In genomic region chr18:80104364-80104779, GRCh38 we compare ENCODE assay signal across 19 cellular contexts. TPM values are rescaled to one million over a fixed set of nuclear protein-coding genes. Genes with fewer than 3 reads are reported as not detected.
DNase-seq lines count a peak whose midpoint lies in the region; ATAC-seq and TF ChIP-seq lines count a peak whose summit lies in the region.
"Had no signal": no experiment of that assay in that cellular context is flagged by ENCODE, and none has a peak within 500 bp of the region (broad histone marks: within the 10 kb centered on the region; RNA-seq: fewer than 3 reads in every experiment).

No MANE protein-coding gene starts in this region.

- no peaks in the 10 kb centered on the region for H3K27me3 ChIP-seq in foreskin keratinocyte
- H3K27me3 ChIP-seq: ovary, stomach had no signal

- H3K9me3 Mint-ChIP-seq in activated naive CD8-positive, alpha-beta T cell treated with anti-CD3 and anti-CD28 coated beads, Interleukin-2, amount 50 U/mL, for 24 hours: no peaks in the 10 kb centered on the region
- H3K9me3 Mint-ChIP-seq in activated naive CD8-positive, alpha-beta T cell treated with anti-CD3 and anti-CD28 coated beads for 36 hours: peaks cover 3% of the 10 kb centered on the region
- H3K9me3 Mint-ChIP-seq in endothelial cell (ENCODE audit: unreplicated experiment) (no peaks in the 10 kb centered on the region), mesothelial cell of epicardium (peaks cover 15% of the 10 kb centered on the region)

- no peak for TF ChIP-seq CTCF in endothelial cell (IDR thresholded peaks at IDR 0.05; ENCODE audit: unreplicated experiment)
- no peak for TF ChIP-seq CTCF in mesothelial cell of epicardium (IDR thresholded peaks at IDR 0.05; ENCODE audit: unreplicated experiment)
- TF ChIP-seq CTCF in foreskin keratinocyte (conservative IDR thresholded peaks at IDR 0.05): no peak

- H3K36me3 Mint-ChIP-seq in activated naive CD8-positive, alpha-beta T cell treated with anti-CD3 and anti-CD28 coated beads, Interleukin-2, amount 50 U/mL, for 24 hours (ENCODE audit: low read depth): no peaks in the 10 kb centered on the region
- no peaks in the 10 kb centered on the region for H3K36me3 Mint-ChIP-seq in activated naive CD8-positive, alpha-beta T cell treated with anti-CD3 and anti-CD28 coated beads for 36 hours
- H3K36me3 Mint-ChIP-seq in endothelial cell (ENCODE audit: low read depth, unreplicated experiment) (no peaks in the 10 kb centered on the region), mesothelial cell of epicardium (no peaks in the 10 kb centered on the region)
- H3K36me3 Mint-ChIP-seq: brain; CD4-positive, CD25-positive, alpha-beta regulatory T cell had no signal

- H3K27ac Mint-ChIP-seq in activated naive CD8-positive, alpha-beta T cell treated with anti-CD3 and anti-CD28 coated beads, Interleukin-2, amount 50 U/mL, for 24 hours: peak overlapping the region; percentile 1
- no peak overlapping the region for H3K27ac Mint-ChIP-seq in activated naive CD8-positive, alpha-beta T cell treated with anti-CD3 and anti-CD28 coated beads for 36 hours
- H3K27ac Mint-ChIP-seq in endothelial cell (ENCODE audit: unreplicated experiment) (no peak overlapping the region), mesothelial cell of epicardium (peak overlapping the region; percentile 87)

- H3K27ac ChIP-seq in foreskin keratinocyte: no peak overlapping the region
- H3K27ac ChIP-seq: ovary had no signal

- ATAC-seq in activated naive CD8-positive, alpha-beta T cell treated with anti-CD3 and anti-CD28 coated beads, Interleukin-2, amount 50 U/mL, for 24 hours: no peak
- ATAC-seq in foreskin keratinocyte: no peak
- no peak for ATAC-seq in activated CD4-positive, CD25-positive, alpha-beta regulatory T cell treated with anti-CD3 and anti-CD28 coated beads, Interleukin-2, amount 50 U/mL, for 24 hours

- H3K4me1 Mint-ChIP-seq in activated naive CD8-positive, alpha-beta T cell treated with anti-CD3 and anti-CD28 coated beads, Interleukin-2, amount 50 U/mL, for 24 hours: peaks cover 21% of the 10 kb centered on the region
- peaks cover 16% of the 10 kb centered on the region for H3K4me1 Mint-ChIP-seq in activated naive CD8-positive, alpha-beta T cell treated with anti-CD3 and anti-CD28 coated beads for 36 hours
- peaks cover 10% of the 10 kb centered on the region for H3K4me1 Mint-ChIP-seq in endothelial cell (ENCODE audit: unreplicated experiment)
- peaks cover 21% of the 10 kb centered on the region for H3K4me1 Mint-ChIP-seq in mesothelial cell of epicardium

- no peaks in the 10 kb centered on the region for H3K27me3 Mint-ChIP-seq in activated naive CD8-positive, alpha-beta T cell treated with anti-CD3 and anti-CD28 coated beads, Interleukin-2, amount 50 U/mL, for 24 hours
- H3K27me3 Mint-ChIP-seq in activated naive CD8-positive, alpha-beta T cell treated with anti-CD3 and anti-CD28 coated beads for 36 hours: no peaks in the 10 kb centered on the region
- H3K27me3 Mint-ChIP-seq in endothelial cell (ENCODE audit: unreplicated experiment): peaks cover 12% of the 10 kb centered on the region
- H3K27me3 Mint-ChIP-seq in mesothelial cell of epicardium (ENCODE audit: low read depth): no peaks in the 10 kb centered on the region

- H3K4me1 ChIP-seq in foreskin keratinocyte: no peaks in the 10 kb centered on the region

- H3K4me3 Mint-ChIP-seq in activated naive CD8-positive, alpha-beta T cell treated with anti-CD3 and anti-CD28 coated beads, Interleukin-2, amount 50 U/mL, for 24 hours: no peak overlapping the region
- no peak overlapping the region for H3K4me3 Mint-ChIP-seq in activated naive CD8-positive, alpha-beta T cell treated with anti-CD3 and anti-CD28 coated beads for 36 hours
- H3K4me3 Mint-ChIP-seq in endothelial cell (ENCODE audit: unreplicated experiment) (peak overlapping the region; percentile 19), mesothelial cell of epicardium (no peak overlapping the region)
- H3K4me3 Mint-ChIP-seq: CD4-positive, CD25-positive, alpha-beta regulatory T cell had no signal

- no peak for DNase-seq in activated naive CD8-positive, alpha-beta T cell treated with anti-CD3 and anti-CD28 coated beads, Interleukin-2, amount 50 U/mL, for 24 hours
- no peak for DNase-seq in activated naive CD8-positive, alpha-beta T cell treated with anti-CD3 and anti-CD28 coated beads for 36 hours
- DNase-seq in endothelial cell (ENCODE audit: low spot score) (no peak), mesothelial cell of epicardium (ENCODE audit: low spot score in 2 of 2, unreplicated experiment in 2 of 2) (no peak), foreskin keratinocyte (no peak), T-helper 9 cell (no peak)
- no peak for DNase-seq in stimulated activated CD4-positive, alpha-beta T cell treated with anti-CD3 and anti-CD28 coated beads, Interleukin-4, amount 100 ng/mL, for 4 hours
- DNase-seq: activated CD4-positive, CD25-positive, alpha-beta regulatory T cell; activated effector memory CD4-positive, alpha-beta T cell treated with anti-CD3 and anti-CD28 coated beads, Interleukin-2, amount 50 U/mL, for 16 hours; CD4-positive, CD25-positive, alpha-beta regulatory T cell; DND-41; Kasumi-1; mammary epithelial cell; NCI-H146; ovary; stomach; SW 1271 had no signal

RNA-seq across cellular contexts. Expression of gene ADNP2, which starts 4.7 kb away (rescaled TPM):
- 10 to 100 TPM; 34.7 to 34.8 TPM for total RNA-seq in activated naive CD8-positive, alpha-beta T cell treated with anti-CD3 and anti-CD28 coated beads for 36 hours
- total RNA-seq in endothelial cell (ENCODE audit: unreplicated experiment): 23.7 TPM
- 32.2 to 33.9 TPM (median 33.1 TPM) in 3 replicates for total RNA-seq in mesothelial cell of epicardium
- 23.6 and 23.9 TPM in 2 replicates for total RNA-seq in foreskin keratinocyte
- 5.7 and 7.0 TPM in 2 replicates for polyA plus RNA-seq in foreskin keratinocyte

Comparison
In these comparisons a context has a peak if more than half of its experiments do, and no peak if none do; other contexts are left out.
1. H3K27ac Mint-ChIP-seq: peak in activated naive CD8-positive, alpha-beta T cell treated with anti-CD3 and anti-CD28 coated beads, Interleukin-2, amount 50 U/mL, for 24 hours (single experiment) and mesothelial cell of epicardium (single experiment); none in activated naive CD8-positive, alpha-beta T cell treated with anti-CD3 and anti-CD28 coated beads for 36 hours (single experiment) and endothelial cell (single experiment).